31 cellular contexts compared by ENCODE assay signal in the genomic region with DNA sequence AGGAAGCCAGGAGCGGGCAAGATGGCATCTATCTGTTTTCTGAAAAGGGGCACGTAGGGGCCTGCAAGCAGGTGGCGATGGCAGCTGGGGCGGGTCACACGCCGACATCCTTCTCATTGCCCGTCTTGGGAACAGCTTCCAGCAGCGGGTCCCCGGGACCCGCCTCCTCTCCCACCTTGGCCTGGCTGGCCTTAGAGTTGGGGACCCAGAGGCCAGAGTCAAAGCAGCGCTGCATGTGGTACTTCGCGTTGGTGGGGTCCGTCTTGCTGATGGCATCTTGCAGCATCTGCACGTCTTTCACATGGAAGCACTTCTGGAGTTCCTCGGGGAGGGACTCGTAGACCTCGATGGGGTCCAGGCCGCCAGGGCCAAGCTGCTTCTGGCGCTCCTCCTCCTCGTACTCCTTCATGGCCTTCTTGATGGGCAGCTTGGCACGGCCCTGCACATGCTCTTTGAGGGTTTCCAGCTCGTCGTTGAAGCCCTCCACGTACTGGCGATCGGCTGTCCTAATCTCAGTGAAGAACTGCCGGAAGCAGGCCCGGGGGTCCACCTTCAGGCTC.
"Had no signal": no experiment of that assay in that cellular context is flagged by ENCODE, and none has a peak within 500 bp of the region (broad histone marks: within the 10 kb centered on the region; RNA-seq: fewer than 3 reads in every experiment).

No MANE protein-coding gene starts in this region.

- H3K36me3 ChIP-seq: MG63 had no signal

- H3K9ac ChIP-seq: KMS-11 had no signal

- H3K27me3 ChIP-seq: MG63 had no signal

- H3K4me3 ChIP-seq: MG63 had no signal

- H3K4me2 ChIP-seq: KMS-11 had no signal

- DNase-seq: Karpas-422, Kasumi-1, KG1, MG63, MM.1S, MV-4-11, NCI-H1048, NCI-H1092, NCI-H1092 treated with DMSO at 0.1 percent for 48 hours, NCI-H1105, NCI-H1105 treated with DMSO at 0.1 percent for 48 hours, NCI-H1417, NCI-H1417 treated with DMSO at 0.1 percent for 48 hours, NCI-H1436, NCI-H1436 treated with DMSO at 0.1 percent for 48 hours, NCI-H1694, NCI-H1694 treated with DMSO at 0.1 percent for 48 hours, NCI-H187, NCI-H187 treated with DMSO at 0.1 percent for 48 hours, NCI-H1930, NCI-H2081, NCI-H2081 treated with DMSO at 0.1 percent for 48 hours, NCI-H2107, NCI-H2171, NCI-H2171 treated with DMSO at 0.1 percent for 48 hours, NCI-H2227 treated with DMSO at 0.1 percent for 48 hours, NCI-H345, NCI-H446, NCI-H446 treated with DMSO at 0.1 percent for 48 hours, NCI-H510A had no signal

- H3K27ac ChIP-seq: KMS-11 had no signal

- H3K9me3 ChIP-seq: MG63 had no signal
